In genomic region chr15:74901612-74902063, GRCh38 we compare ENCODE assay signal across 1 cellular context.
TF ChIP-seq lines count a peak whose summit lies in the region.

No MANE protein-coding gene starts in this region.

TF ChIP-seq in SK-N-SH treated with all-trans-retinoic acid at 6 μM for 48 hours, 23 proteins besides CTCF, POLR2A, EP300 and RAD21 (continued from another document):
- TF ChIP-seq, protein P1, sequence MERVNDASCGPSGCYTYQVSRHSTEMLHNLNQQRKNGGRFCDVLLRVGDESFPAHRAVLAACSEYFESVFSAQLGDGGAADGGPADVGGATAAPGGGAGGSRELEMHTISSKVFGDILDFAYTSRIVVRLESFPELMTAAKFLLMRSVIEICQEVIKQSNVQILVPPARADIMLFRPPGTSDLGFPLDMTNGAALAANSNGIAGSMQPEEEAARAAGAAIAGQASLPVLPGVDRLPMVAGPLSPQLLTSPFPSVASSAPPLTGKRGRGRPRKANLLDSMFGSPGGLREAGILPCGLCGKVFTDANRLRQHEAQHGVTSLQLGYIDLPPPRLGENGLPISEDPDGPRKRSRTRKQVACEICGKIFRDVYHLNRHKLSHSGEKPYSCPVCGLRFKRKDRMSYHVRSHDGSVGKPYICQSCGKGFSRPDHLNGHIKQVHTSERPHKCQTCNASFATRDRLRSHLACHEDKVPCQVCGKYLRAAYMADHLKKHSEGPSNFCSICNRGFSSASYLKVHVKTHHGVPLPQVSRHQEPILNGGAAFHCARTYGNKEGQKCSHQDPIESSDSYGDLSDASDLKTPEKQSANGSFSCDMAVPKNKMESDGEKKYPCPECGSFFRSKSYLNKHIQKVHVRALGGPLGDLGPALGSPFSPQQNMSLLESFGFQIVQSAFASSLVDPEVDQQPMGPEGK (CRISPR knock-in tag; IDR thresholded peaks at IDR 0.05; ENCODE audit: borderline replicate concordance), result no peak
- TF ChIP-seq SNAI2 (CRISPR knock-in tag; IDR thresholded peaks at IDR 0.05) (no peak), ZNF70 (CRISPR knock-in tag; IDR thresholded peaks at IDR 0.05) (no peak)
